Comparison of ENCODE assay signal across 11 cellular contexts in genomic region chr11:3155691-3156258, GRCh38. TPM values are rescaled to one million over a fixed set of nuclear protein-coding genes. Genes with fewer than 3 reads are reported as not detected.
A peak's percentile ranks its signal among the peaks of the same experiment; 100 is the strongest.
DNase-seq lines count a peak whose midpoint lies in the region; ATAC-seq and TF ChIP-seq lines count a peak whose summit lies in the region.
"Had no signal": no experiment of that assay in that cellular context is flagged by ENCODE, and none has a peak within 500 bp of the region (broad histone marks: within the 10 kb centered on the region; RNA-seq: fewer than 3 reads in every experiment).

No MANE protein-coding gene starts in this region.

- H3K4me1 ChIP-seq in HEK293 (ENCODE audit: control insufficient read depth, insufficient read depth, low read length) (peaks cover 3% of the 10 kb centered on the region; the same call in 1 of the 2 replicates), duodenal mucosa (ENCODE audit: control insufficient read depth in 1 of 2, insufficient read depth in 2 of 2, low read length in 2 of 2) (peaks cover 32 to 53% of the 10 kb centered on the region in 2 donors), mucosa of descending colon (ENCODE audit: low read depth) (peaks cover 27% of the 10 kb centered on the region), tibial artery (peaks cover 14 to 92% (median 77%) of the 10 kb centered on the region in 4 donors)

- intact Hi-C loops in mucosa of descending colon (cut with DNase I, micrococcal nuclease) (no loop called here), tibial artery (cut with DNase I; ENCODE audit: low total_unique reads) (no loop called here)

- no peaks in the 10 kb centered on the region for H3K27me3 ChIP-seq in duodenal mucosa (ENCODE audit: control insufficient read depth in 1 of 2, insufficient read depth in 2 of 2, low read length in 2 of 2)
- H3K27me3 ChIP-seq in tibial artery: no peaks in the 10 kb centered on the region
- H3K27me3 ChIP-seq: adrenal gland, SJCRH30 had no signal

- H3K36me3 ChIP-seq in HEK293 (ENCODE audit: control insufficient read depth in 2 of 2, insufficient read depth in 1 of 2, low read length in 2 of 2): no peaks in the 10 kb centered on the region
- no peaks in the 10 kb centered on the region for H3K36me3 ChIP-seq in duodenal mucosa (ENCODE audit: control insufficient read depth in 1 of 2, insufficient read depth in 2 of 2, low read length in 2 of 2)
- H3K36me3 ChIP-seq in mucosa of descending colon (ENCODE audit: low read depth): no peaks in the 10 kb centered on the region
- H3K36me3 ChIP-seq in tibial artery: peaks cover 0 to 6% (median 0%) of the 10 kb centered on the region in 3 donors
- H3K36me3 ChIP-seq: adrenal gland, SJCRH30 had no signal

- H3K4me3 ChIP-seq in HEK293 (ENCODE audit: low read depth, low read length) (no peak overlapping the region), duodenal mucosa (ENCODE audit: low read depth in 1 of 2, low read length in 2 of 2) (peak overlapping the region; percentile 16 to 29), mucosa of descending colon (no peak overlapping the region), tibial artery (peak overlapping the region; percentile 44 to 51)
- H3K4me3 ChIP-seq: adrenal gland, SJCRH30 had no signal

- POLR2A ChIA-PET in HEK293 (lab: Yijun Ruan, JAX): no interaction called here

- H3K9ac ChIP-seq in duodenal mucosa (ENCODE audit: low read depth in 1 of 2, low read length in 2 of 2): no peak overlapping the region

- no peak for ATAC-seq in mucosa of descending colon
- no peak for ATAC-seq in GM18873 (IDR thresholded peaks at IDR 0.05; ENCODE audit: low FRiP score, unreplicated experiment)
- no peak for ATAC-seq in GM18867 (IDR thresholded peaks at IDR 0.05; ENCODE audit: unreplicated experiment)

- TF ChIP-seq CTCF in HEK293 (tag by site-specific recombination; IDR thresholded peaks at IDR 0.05) (no peak), mucosa of descending colon (IDR thresholded peaks at IDR 0.05) (no peak), tibial artery (IDR thresholded peaks at IDR 0.05) (no peak)

- DNase-seq in mucosa of descending colon: peak in 2 of 3 donors; percentile 17 to 42
- DNase-seq in tibial artery: peak; percentile 21 to 66
- DNase-seq in NCI-H82 treated with DMSO at 0.1 percent for 48 hours (lab: John Stamatoyannopoulos, UW; ENCODE audit: unreplicated experiment): no peak
- DNase-seq in SW 1271 (lab: John Stamatoyannopoulos, UW): no peak
- DNase-seq: adrenal gland, DMS79 treated with DMSO at 0.1 percent for 48 hours, SJCRH30 had no signal

- H3K27ac ChIP-seq in HEK293 (ENCODE audit: extremely low read depth, low read depth, low read length) (no peak overlapping the region), duodenal mucosa (ENCODE audit: low read depth, low read length) (peak overlapping the region; percentile 33), tibial artery (peak overlapping the region; percentile 86 to 93)
- H3K27ac ChIP-seq: SJCRH30 had no signal

- CTCF ChIA-PET in HEK293 (lab: Yijun Ruan, JAX): no interaction called here

- H3K9me3 ChIP-seq in HEK293 (ENCODE audit: control insufficient read depth, insufficient read depth, low read depth, low read length): no peaks in the 10 kb centered on the region
- H3K9me3 ChIP-seq in duodenal mucosa (ENCODE audit: control insufficient read depth in 1 of 2, low read length in 2 of 2): no peaks in the 10 kb centered on the region
- H3K9me3 ChIP-seq in mucosa of descending colon: no peaks in the 10 kb centered on the region
- H3K9me3 ChIP-seq in tibial artery: no peaks in the 10 kb centered on the region
- H3K9me3 ChIP-seq: adrenal gland, SJCRH30 had no signal

TF ChIP-seq in HEK293, 187 proteins besides CTCF, POLR2A, EP300 and RAD21:
- TF ChIP-seq ZNF785 (tag by site-specific recombination; IDR thresholded peaks at IDR 0.05) (no peak), GLIS1 (tag by site-specific recombination; IDR thresholded peaks at IDR 0.05) (peak; percentile 42)

RNA-seq across cellular contexts. Expression of gene OSBPL5, which starts 9.3 kb away (rescaled TPM):
- total RNA-seq in mucosa of descending colon: 10 to 100 TPM; 43.6 to 64.1 (median 52.4) TPM

Comparison
In these comparisons a context has a peak if more than half of its experiments do, and no peak if none do; other contexts are left out.
1. H3K4me3 ChIP-seq: peak in duodenal mucosa (2 of 2) and tibial artery (2 of 2); none in HEK293 (single experiment) and mucosa of descending colon (single experiment).
2. DNase-seq: peak in mucosa of descending colon (2 of 3) and tibial artery (2 of 2); none in NCI-H82 treated with DMSO at 0.1 percent for 48 hours (single experiment) and SW 1271 (0 of 2).